In genomic region chr15:57485869-57486268, GRCh38 we compare ENCODE assay signal across 10 cellular contexts.
A peak's percentile ranks its signal among the peaks of the same experiment; 100 is the strongest.
DNase-seq lines count a peak whose midpoint lies in the region; ATAC-seq, FAIRE-seq and TF ChIP-seq lines count a peak whose summit lies in the region.
"Had no signal": no experiment of that assay in that cellular context is flagged by ENCODE, and none has a peak within 500 bp of the region (broad histone marks: within the 10 kb centered on the region; RNA-seq: fewer than 3 reads in every experiment).

No MANE protein-coding gene starts in this region.

- TF ChIP-seq POLR2A in K562 (conservative IDR thresholded peaks at IDR 0.05) = no peak

- no peaks in the 10 kb centered on the region for H3K79me2 ChIP-seq in K562 (ENCODE audit: control insufficient read depth, insufficient read depth, low read length)

- no peak overlapping the region for H3K9ac ChIP-seq in K562 (ENCODE audit: insufficient read depth in 1 of 2, low read depth in 2 of 2, low read length in 2 of 2)

- POLR2A ChIA-PET in AG04450 (lab: Yijun Ruan, JAX) = no interaction called here
- POLR2A ChIA-PET in K562 (lab: Yijun Ruan, JAX) = interaction anchor here (1.0 kb wide), 1 partner anchor 15 kb away, joined by 3 read pairs; no protein-coding TSS in a partner anchor

- ATAC-seq in K562 = no peak
- ATAC-seq in HG02623 (IDR thresholded peaks at IDR 0.05; ENCODE audit: unreplicated experiment) = no peak
- ATAC-seq: gastrocnemius medialis had no signal

- no peaks in the 10 kb centered on the region for H4K20me1 ChIP-seq in K562 (replicated peaks; ENCODE audit: control insufficient read depth, insufficient read depth, low read length)

- H3K27ac ChIP-seq in AG04450 (ENCODE audit: low read depth, low read length) (peak overlapping the region; percentile 11), K562 (ENCODE audit: extremely low read depth, low read depth, low read length) (no peak overlapping the region)
- H3K27ac ChIP-seq: gastrocnemius medialis had no signal

- BruUV-seq in K562 (replicated peaks; lab: Mats Ljungman, UMichigan) = no TSS peak

- H3K4me3 ChIP-seq in AG04450 (ENCODE audit: low read depth, low read length) (no peak overlapping the region), K562 (no peak overlapping the region)
- H3K4me3 ChIP-seq: gastrocnemius medialis had no signal

- H3K27me3 ChIP-seq in AG04450 (ENCODE audit: control insufficient read depth, insufficient read depth, low read length) = no peaks in the 10 kb centered on the region
- peaks cover 0 to 2% of the 10 kb centered on the region in 2 experiments; a peak in 1 of 5 replicates for H3K27me3 ChIP-seq in K562 (ENCODE audit: control insufficient read depth in 2 of 2, insufficient read depth in 2 of 2, low read length in 2 of 2)
- H3K27me3 ChIP-seq: gastrocnemius medialis had no signal

- in situ Hi-C loops in K562 (cut with MboI) = no loop called here

- TF ChIP-seq EP300 in K562 (IDR thresholded peaks at IDR 0.05; ENCODE audit: low read length) = no peak

- H2AFZ ChIP-seq in K562 (ENCODE audit: low read depth, low read length) = no peak overlapping the region

- H3K4me2 ChIP-seq in K562 (ENCODE audit: insufficient read depth, low read length) = no peak overlapping the region

- H3K36me3 ChIP-seq in K562 (ENCODE audit: control insufficient read depth, insufficient read depth, low read length) = no peaks in the 10 kb centered on the region
- H3K36me3 ChIP-seq: gastrocnemius medialis had no signal

- no peak for TF ChIP-seq RAD21 in K562 (CRISPR knock-in tag; conservative IDR thresholded peaks at IDR 0.05 in 1 of 2, IDR thresholded peaks at IDR 0.05 in 1 of 2)

- H3K9me3 ChIP-seq in AG04450 (ENCODE audit: control insufficient read depth, insufficient read depth, low read length) = no peaks in the 10 kb centered on the region
- H3K9me3 ChIP-seq in K562 (replicated peaks; ENCODE audit: control insufficient read depth, insufficient read depth, low read depth, low read length) = no peaks in the 10 kb centered on the region
- H3K9me3 ChIP-seq: gastrocnemius medialis had no signal

- no peaks in the 10 kb centered on the region for H3K4me1 ChIP-seq in K562 (replicated peaks in 1 of 2; ENCODE audit: control insufficient read depth in 2 of 2, insufficient read depth in 2 of 2, low read length in 2 of 2)
- H3K4me1 ChIP-seq: gastrocnemius medialis had no signal

- H3K9me1 ChIP-seq in K562 (ENCODE audit: control insufficient read depth, insufficient read depth, low read length) = no peaks in the 10 kb centered on the region

- CTCF ChIA-PET in AG04450 (lab: Charles Lee) = interaction anchor here (2.0 to 2.6 kb wide), 3 partner anchors 42 to 145 kb away, joined by 5 to 17 read pairs (median 6); no protein-coding TSS in a partner anchor
- CTCF ChIA-PET in K562 (lab: Yijun Ruan, JAX; ENCODE audit: low intra/inter-chr PET ratio) = no interaction called here

- WGBS in K562 (ENCODE audit: insufficient coverage, low coverage, missing lambda C conversion rate) = 0% methylated on average over 1 of the region's 2 CpGs

- no peak for TF ChIP-seq CTCF in AG04450 (IDR thresholded peaks at IDR 0.05; ENCODE audit: low read depth, low read length)
- TF ChIP-seq CTCF in K562 (IDR thresholded peaks at IDR 0.05 in 2 of 3, conservative IDR thresholded peaks at IDR 0.05 in 1 of 3; ENCODE audit: insufficient read depth in 2 of 3, low read depth in 1 of 3, low read length in 3 of 3) = no peak

- no peak for FAIRE-seq in K562 (lab: Jason Lieb, UNC)

- intact Hi-C loops in K562 (cut with micrococcal nuclease) = no loop called here

- DNase-seq in AG04450 (ENCODE audit: low read depth, low spot score) (peak; percentile 47), HT1080 (ENCODE audit: low read depth) (peak; percentile 99), K562 (ENCODE audit: extremely low read depth in 1 of 4, low spot score in 3 of 4) (no peak), kidney tubule cell (ENCODE audit: low spot score) (peak; percentile 99), NCI-H1048 (lab: John Stamatoyannopoulos, UW) (no peak), DMS79 treated with DMSO at 0.1 percent for 48 hours (lab: John Stamatoyannopoulos, UW) (no peak), NOMO-1 treated with DMSO at 0.1 percent for 48 hours (lab: John Stamatoyannopoulos, UW; ENCODE audit: unreplicated experiment) (no peak)
- DNase-seq: gastrocnemius medialis, NCI-H2081 had no signal

TF ChIP-seq in K562, 482 proteins besides CTCF, POLR2A, EP300 and RAD21:
- peak; percentile 45; the same call in 1 of the 2 replicates for TF ChIP-seq ATF3 (IDR thresholded peaks at IDR 0.05)
- TF ChIP-seq ATF3 (CRISPR knock-in tag; conservative IDR thresholded peaks at IDR 0.05) = no peak
- TF ChIP-seq MAFF (IDR thresholded peaks at IDR 0.05; ENCODE audit: low read length) = no peak
- peak; percentile 85 for TF ChIP-seq FOSL1 (tag; conservative IDR thresholded peaks at IDR 0.05)
TF ChIP-seq in K562: peak in this region for 2.

Comparison
In these comparisons a context has a peak if more than half of its experiments do, and no peak if none do; other contexts are left out.
1. DNase-seq: peak in AG04450 (single experiment), HT1080 (single experiment) and kidney tubule cell (single experiment); none in K562 (0 of 4), NCI-H1048 (single experiment), DMS79 treated with DMSO at 0.1 percent for 48 hours (single experiment) and NOMO-1 treated with DMSO at 0.1 percent for 48 hours (single experiment).